In genomic region chr4:112127736-112128322, GRCh38 we compare ENCODE assay signal across 13 cellular contexts. TPM values are rescaled to one million over a fixed set of nuclear protein-coding genes. Genes with fewer than 3 reads are reported as not detected.
DNase-seq lines count a peak whose midpoint lies in the region; ATAC-seq and TF ChIP-seq lines count a peak whose summit lies in the region.
"Had no signal": no experiment of that assay in that cellular context is flagged by ENCODE, and none has a peak within 500 bp of the region (broad histone marks: within the 10 kb centered on the region; RNA-seq: fewer than 3 reads in every experiment).

No MANE protein-coding gene starts in this region.

- ATAC-seq in SK-N-SH treated with all-trans-retinoic acid at 6 μM for 48 hours (peak; percentile 64), HG03432 (IDR thresholded peaks at IDR 0.05; ENCODE audit: unreplicated experiment) (no peak), GM21723 (IDR thresholded peaks at IDR 0.05; ENCODE audit: unreplicated experiment) (no peak), HG03521 (IDR thresholded peaks at IDR 0.05; ENCODE audit: unreplicated experiment) (no peak)
- ATAC-seq: CD8-positive, alpha-beta T cell had no signal

- peak overlapping the region; percentile 56 for H3K9ac ChIP-seq in BLaER1

- peaks cover 67% of the 10 kb centered on the region for H3K4me1 ChIP-seq in BLaER1

- H3K4me3 ChIP-seq in BLaER1 (peak overlapping the region; percentile 42), H7 (ENCODE audit: insufficient read depth, low read depth, low read length) (no peak overlapping the region)

- H3K27me3 ChIP-seq in BLaER1 (no peaks in the 10 kb centered on the region), H7 (ENCODE audit: control insufficient read depth, insufficient read depth, low read length) (no peaks in the 10 kb centered on the region)

- no peaks in the 10 kb centered on the region for H3K9me3 ChIP-seq in BLaER1

- H3K4me2 ChIP-seq in BLaER1: peak overlapping the region; percentile 72

- H4K20me1 ChIP-seq in BLaER1: no peaks in the 10 kb centered on the region

- peak overlapping the region; percentile 78 for H3K27ac ChIP-seq in BLaER1

- DNase-seq in H7 (peak; percentile 18), glomerular visceral epithelial cell (ENCODE audit: extremely low spot score) (peak; percentile 22), OCI-M2 (lab: John Stamatoyannopoulos, UW; ENCODE audit: unreplicated experiment) (no peak)
- DNase-seq: activated T-cell treated with anti-CD3 and anti-CD28 coated beads, Interleukin-2, amount 50 U/mL, for 1 hour; CD8-positive, alpha-beta T cell; cerebellar nuclear complex; GOT3; stimulated activated CD4-positive, alpha-beta T cell treated with anti-CD3 and anti-CD28 coated beads, Interleukin-1b, Interleukin-23, amount 100 ng/mL, for 48 hours had no signal

- no peaks in the 10 kb centered on the region for H3K36me3 ChIP-seq in BLaER1
- H3K36me3 ChIP-seq in H7 (replicated peaks; ENCODE audit: control insufficient read depth, insufficient read depth, low read length): no peaks in the 10 kb centered on the region

TF ChIP-seq in SK-N-SH treated with all-trans-retinoic acid at 6 μM for 48 hours, 23 proteins besides CTCF, POLR2A, EP300 and RAD21:
- no peak for TF ChIP-seq ESRRG (CRISPR knock-in tag; IDR thresholded peaks at IDR 0.05)
- TF ChIP-seq TSHZ2 (CRISPR knock-in tag; IDR thresholded peaks at IDR 0.05): no peak
- no peak for TF ChIP-seq RARB (CRISPR knock-in tag; IDR thresholded peaks at IDR 0.05)

RNA-seq across cellular contexts. Expression of gene FAM241A, which starts 17.4 kb away (rescaled TPM):
- total RNA-seq in H7 (2014; rRNA removed; shearing (Covaris generic)): 0.07 and 0.21 TPM in 2 replicates
